Comparison of ENCODE assay signal across 8 cellular contexts in genomic region chr11:35391922-35392813, GRCh38. TPM values are rescaled to one million over a fixed set of nuclear protein-coding genes. Genes with fewer than 3 reads are reported as not detected.
DNase-seq lines count a peak whose midpoint lies in the region; ATAC-seq and TF ChIP-seq lines count a peak whose summit lies in the region.

No MANE protein-coding gene starts in this region.

- no peaks in the 10 kb centered on the region for H3K36me3 Mint-ChIP-seq in chondrocyte (ENCODE audit: low read depth)

- ATAC-seq in HG02798 (IDR thresholded peaks at IDR 0.05; ENCODE audit: poor library complexity, unreplicated experiment) (peak; percentile 60), HG03025 (IDR thresholded peaks at IDR 0.05; ENCODE audit: low FRiP score, unreplicated experiment) (no peak)

- no peaks in the 10 kb centered on the region for H3K9me3 Mint-ChIP-seq in chondrocyte (ENCODE audit: low read depth)

- DNase-seq in GM04504 (ENCODE audit: low read depth) (peak; percentile 57), NCI-H226 (peak; percentile 26), chondrocyte (ENCODE audit: low spot score) (no peak), left kidney (ENCODE audit: low read depth, low spot score) (peak; percentile 90)
- DNase-seq in activated CD4-positive, alpha-beta T cell treated with anti-CD3 and anti-CD28 coated beads for 48 hours, result peak; percentile 91
- DNase-seq in stimulated activated CD4-positive, alpha-beta T cell treated with anti-CD3 and anti-CD28 coated beads, Interleukin-2, amount 100 ng/mL, for 24 hours, result peak; percentile 92 to 93

- H3K4me1 Mint-ChIP-seq in chondrocyte (ENCODE audit: low read depth), result peaks cover 24% of the 10 kb centered on the region

- H3K27me3 Mint-ChIP-seq in chondrocyte (ENCODE audit: low read depth), result peaks cover 6% of the 10 kb centered on the region

- TF ChIP-seq CTCF in chondrocyte (IDR thresholded peaks at IDR 0.05), result peak; percentile 99

- peak overlapping the region; percentile 63 for H3K27ac Mint-ChIP-seq in chondrocyte (ENCODE audit: unreplicated experiment)

- H3K4me3 Mint-ChIP-seq in chondrocyte (ENCODE audit: unreplicated experiment), result peak overlapping the region; percentile 31

RNA-seq across cellular contexts. Expression of gene SLC1A2, which starts 27.2 kb away (rescaled TPM):
- total RNA-seq in chondrocyte, result 0.10 to 1.1 TPM (median 0.26 TPM) in 3 replicates
